Comparison of ENCODE assay signal across 24 cellular contexts in genomic region chr2:109148991-109149645, GRCh38.
"Had no signal": no experiment of that assay in that cellular context is flagged by ENCODE, and none has a peak within 500 bp of the region (broad histone marks: within the 10 kb centered on the region; RNA-seq: fewer than 3 reads in every experiment).

No MANE protein-coding gene starts in this region.

- FAIRE-seq: pancreas, urothelium cell line had no signal

- H3K27ac ChIP-seq: breast epithelium, gastrocnemius medialis, left lung, neural progenitor cell, pancreas, sigmoid colon, tibial artery had no signal

- H2AFZ ChIP-seq: neural progenitor cell had no signal

- ATAC-seq: activated CD8-positive, alpha-beta memory T cell treated with anti-CD3 and anti-CD28 coated beads, Interleukin-2, amount 10 ng/mL, durations not matched to agents 7 days and 5 days; left lung; naive thymus-derived CD4-positive, alpha-beta T cell had no signal

- H3K27me3 ChIP-seq: breast epithelium, gastrocnemius medialis, left lung, neural progenitor cell, pancreas, sigmoid colon, tibial artery had no signal

- H3K4me1 ChIP-seq: breast epithelium, gastrocnemius medialis, left lung, neural progenitor cell, pancreas had no signal

- H3K9me3 Mint-ChIP-seq: activated CD4-positive, alpha-beta memory T cell treated with anti-CD3 and anti-CD28 coated beads, Interleukin-2, amount 10 ng/mL, durations not matched to agents 7 days and 5 days; activated naive CD8-positive, alpha-beta T cell treated with anti-CD3 and anti-CD28 coated beads, Interleukin-2, amount 10 ng/mL, durations not matched to agents 7 days and 5 days; neural progenitor cell had no signal

- H3K36me3 Mint-ChIP-seq: activated CD8-positive, alpha-beta memory T cell treated with anti-CD3 and anti-CD28 coated beads, Interleukin-2, amount 10 ng/mL, durations not matched to agents 7 days and 5 days; activated naive CD8-positive, alpha-beta T cell treated with anti-CD3 and anti-CD28 coated beads, Interleukin-2, amount 10 ng/mL, durations not matched to agents 7 days and 5 days; naive thymus-derived CD4-positive, alpha-beta T cell had no signal

- DNase-seq: activated CD4-positive, alpha-beta memory T cell treated with anti-CD3 and anti-CD28 coated beads, Interleukin-2, amount 10 ng/mL, durations not matched to agents 7 days and 5 days; activated CD4-positive, alpha-beta T cell treated with anti-CD3 and anti-CD28 coated beads for 48 hours; activated CD4-positive, CD25-positive, alpha-beta regulatory T cell; activated CD8-positive, alpha-beta memory T cell treated with anti-CD3 and anti-CD28 coated beads, Interleukin-2, amount 10 ng/mL, durations not matched to agents 7 days and 5 days; activated naive CD4-positive, alpha-beta T cell; activated naive CD8-positive, alpha-beta T cell treated with anti-CD3 and anti-CD28 coated beads, Interleukin-2, amount 10 ng/mL, durations not matched to agents 7 days and 5 days; cerebellar nuclear complex; cortex of kidney; effector CD4-positive, alpha-beta T cell; gastrocnemius medialis; head of caudate nucleus; left lung; naive thymus-derived CD4-positive, alpha-beta T cell; pancreas; sigmoid colon; stimulated activated CD4-positive, alpha-beta T cell treated with anti-CD3 and anti-CD28 coated beads, Interleukin-12 subunit alpha, Interleukin-12 subunit beta, amount 100 ng/mL, for 4 hours; stimulated activated CD4-positive, alpha-beta T cell treated with anti-CD3 and anti-CD28 coated beads, Interleukin-1b, Interleukin-23, amount 100 ng/mL, for 48 hours; stimulated activated naive CD4-positive, alpha-beta T cell treated with Interleukin-2 at 50 U/mL for 16 hours; T-helper 1 cell; T-helper 9 cell had no signal

- H3K9ac ChIP-seq: neural progenitor cell had no signal

- H3K9me3 ChIP-seq: breast epithelium, gastrocnemius medialis, left lung, pancreas, sigmoid colon, tibial artery had no signal

- H3K27ac Mint-ChIP-seq: activated CD4-positive, alpha-beta memory T cell treated with anti-CD3 and anti-CD28 coated beads, Interleukin-2, amount 10 ng/mL, durations not matched to agents 7 days and 5 days; activated CD8-positive, alpha-beta memory T cell treated with anti-CD3 and anti-CD28 coated beads, Interleukin-2, amount 10 ng/mL, durations not matched to agents 7 days and 5 days; activated naive CD8-positive, alpha-beta T cell treated with anti-CD3 and anti-CD28 coated beads, Interleukin-2, amount 10 ng/mL, durations not matched to agents 7 days and 5 days; neural progenitor cell had no signal

- H3K4me3 ChIP-seq: breast epithelium, gastrocnemius medialis, left lung, neural progenitor cell, pancreas, sigmoid colon, tibial artery had no signal

- H3K36me3 ChIP-seq: breast epithelium, gastrocnemius medialis, left lung, neural progenitor cell, pancreas, sigmoid colon, tibial artery had no signal

- H3K4me2 ChIP-seq: neural progenitor cell had no signal
